ENCODE assay signal across 31 cellular contexts in genomic region chr17:6474906-6475305, GRCh38. TPM values are rescaled to one million over a fixed set of nuclear protein-coding genes. Genes with fewer than 3 reads are reported as not detected.
A peak's percentile ranks its signal among the peaks of the same experiment; 100 is the strongest.
DNase-seq lines count a peak whose midpoint lies in the region; TF ChIP-seq lines count a peak whose summit lies in the region.
"Had no signal": no experiment of that assay in that cellular context is flagged by ENCODE, and none has a peak within 500 bp of the region (broad histone marks: within the 10 kb centered on the region; RNA-seq: fewer than 3 reads in every experiment).

No MANE protein-coding gene starts in this region.

- H3K9ac ChIP-seq in smooth muscle cell (ENCODE audit: low read depth): no peak overlapping the region

- H2AFZ ChIP-seq in smooth muscle cell (ENCODE audit: low read depth): no peak overlapping the region

- H3K4me2 ChIP-seq in smooth muscle cell: peak overlapping the region; percentile 2

- DNase-seq in NCI-H82 (lab: John Stamatoyannopoulos, UW) (peak; percentile 55), NCI-H82 treated with DMSO at 0.1 percent for 48 hours (lab: John Stamatoyannopoulos, UW; ENCODE audit: unreplicated experiment) (no peak), epithelial cell of esophagus (ENCODE audit: low read depth) (peak; percentile 90), mucosa of gallbladder (ENCODE audit: low spot score) (peak; percentile 28), smooth muscle cell (lab: John Stamatoyannopoulos, UW; ENCODE audit: unreplicated experiment) (no peak), H4 (ENCODE audit: low spot score) (no peak), ascending aorta (ENCODE audit: low spot score in 2 of 2) (no peak), NCI-H774 (lab: John Stamatoyannopoulos, UW) (no peak)
- DNase-seq: activated B cell treated with CpG ODN at 0.5 μM for 24 hours; activated CD4-positive, alpha-beta T cell treated with anti-CD3 and anti-CD28 coated beads, Interleukin-2, amount 50 U/mL, for 4 hours; activated CD8-positive, alpha-beta memory T cell treated with anti-CD3 and anti-CD28 coated beads, Interleukin-2, amount 50 U/mL, for 4 hours; activated naive CD4-positive, alpha-beta T cell treated with anti-CD3 and anti-CD28 coated beads for 36 hours; amniotic stem cell; EL; endodermal cell; glutamatergic neuron; Karpas-422; lower lobe of right lung; NCI-H187 treated with DMSO at 0.1 percent for 48 hours; NCI-H526 treated with DMSO at 0.1 percent for 48 hours; T-helper 1 cell; thyroid gland had no signal

- H3K27ac ChIP-seq in smooth muscle cell (ENCODE audit: low read depth): peak overlapping the region; percentile 36
- no peak overlapping the region for H3K27ac ChIP-seq in ascending aorta
- H3K27ac ChIP-seq: cardiac muscle cell, HL-60, lower lobe of right lung, SJSA1, thyroid gland had no signal

- H3K4me3 ChIP-seq in epithelial cell of esophagus (ENCODE audit: low read length) (no peak overlapping the region), smooth muscle cell (no peak overlapping the region), ascending aorta (no peak overlapping the region)
- H3K4me3 ChIP-seq: cardiac muscle cell, lower lobe of right lung, mucosa of descending colon, SJSA1, thyroid gland had no signal

- no peaks in the 10 kb centered on the region for H3K9me3 ChIP-seq in smooth muscle cell (replicated peaks; ENCODE audit: low read depth)
- H3K9me3 ChIP-seq in ascending aorta: no peaks in the 10 kb centered on the region
- H3K9me3 ChIP-seq: lower lobe of right lung, mucosa of descending colon, SJSA1, thyroid gland had no signal

- 37% methylated on average over 7 of the region's 7 CpGs for WGBS in smooth muscle cell (ENCODE audit: low lambda C conversion rate)

- H3K27me3 ChIP-seq in smooth muscle cell (ENCODE audit: low read depth): no peaks in the 10 kb centered on the region
- no peaks in the 10 kb centered on the region for H3K27me3 ChIP-seq in ascending aorta
- H3K27me3 ChIP-seq: cardiac muscle cell, SJSA1, thyroid gland had no signal

- H3K79me2 ChIP-seq in smooth muscle cell (ENCODE audit: low read depth): no peaks in the 10 kb centered on the region

- TF ChIP-seq CTCF in epithelial cell of esophagus (IDR thresholded peaks at IDR 0.05; ENCODE audit: insufficient read depth, low read depth, low read length, missing control alignments): no peak
- no peak for TF ChIP-seq CTCF in smooth muscle cell (IDR thresholded peaks at IDR 0.05; ENCODE audit: borderline replicate concordance, insufficient read depth, poor library complexity, severe bottlenecking)
- no peak for TF ChIP-seq CTCF in ascending aorta (IDR thresholded peaks at IDR 0.05)

- H3K36me3 ChIP-seq in smooth muscle cell (ENCODE audit: low read depth): no peaks in the 10 kb centered on the region
- H3K36me3 ChIP-seq in ascending aorta: no peaks in the 10 kb centered on the region
- H3K36me3 ChIP-seq: cardiac muscle cell, lower lobe of right lung, thyroid gland had no signal

- intact Hi-C loops in ascending aorta (cut with DNase I): no loop called here

- H3K4me1 ChIP-seq in smooth muscle cell (ENCODE audit: low read depth) (peaks cover 32% of the 10 kb centered on the region), ascending aorta (no peaks in the 10 kb centered on the region)
- H3K4me1 ChIP-seq: lower lobe of right lung, thyroid gland had no signal

- H4K20me1 ChIP-seq in smooth muscle cell (ENCODE audit: low read depth): no peaks in the 10 kb centered on the region

- peaks cover 9% of the 10 kb centered on the region for H3F3A ChIP-seq in smooth muscle cell (ENCODE audit: low read depth)

RNA-seq across cellular contexts. Expression of gene PIMREG, which starts 30.7 kb away (rescaled TPM):
- total RNA-seq in mucosa of gallbladder (1.4 TPM), smooth muscle cell (2.2 and 3.5 TPM in 2 replicates), ascending aorta (not detected)
- polyA plus RNA-seq in smooth muscle cell: 10.3 and 11.7 TPM in 2 replicates
- 30.7 and 50.8 TPM in 2 replicates for total RNA-seq in H4 (2014; rRNA removed; shearing (Covaris generic))
- total RNA-seq: thyroid gland had no signal

RNA-seq across cellular contexts. Expression of gene AIPL1, which starts 40.0 kb away (rescaled TPM):
- total RNA-seq in mucosa of gallbladder (not detected), smooth muscle cell (not detected in 2 replicates), ascending aorta (not detected)
- not detected in 2 replicates for polyA plus RNA-seq in smooth muscle cell
- total RNA-seq in H4 (2014; rRNA removed; shearing (Covaris generic)): not detected in 2 replicates
- total RNA-seq: A172; activated B cell treated with CpG ODN at 0.5 μM for 24 hours; activated naive CD4-positive, alpha-beta T cell treated with anti-CD3 and anti-CD28 coated beads for 36 hours; activated T-helper 1 cell treated with anti-CD3 and anti-CD28 coated beads, Interleukin-12 subunit alpha, Interleukin-12 subunit beta, Interleukin-2, Interleukin-4 antibody, amounts not matched to agents 30 ng/mL and 10 ng/mL and 1 ng/mL, durations not matched to agents 14 hours and 24 hours and 36 hours; cardiac muscle cell; endodermal cell; lower lobe of right lung; mucosa of descending colon; neural crest cell; posterior vena cava; RPMI7951; SJSA1; thyroid gland had no signal
- polyA plus RNA-seq: cardiac muscle cell had no signal

Comparison
In these comparisons a context has a peak if more than half of its experiments do, and no peak if none do; other contexts are left out.
1. DNase-seq: peak in NCI-H82 (single experiment), epithelial cell of esophagus (single experiment) and mucosa of gallbladder (single experiment); none in NCI-H82 treated with DMSO at 0.1 percent for 48 hours (single experiment), smooth muscle cell (single experiment), H4 (single experiment), ascending aorta (0 of 2) and NCI-H774 (single experiment).